10 cellular contexts compared by ENCODE assay signal in genomic region chr19:50728084-50728737, GRCh38. TPM values are rescaled to one million over a fixed set of nuclear protein-coding genes. Genes with fewer than 3 reads are reported as not detected.
DNase-seq lines count a peak whose midpoint lies in the region; ATAC-seq, FAIRE-seq and TF ChIP-seq lines count a peak whose summit lies in the region.
"Had no signal": no experiment of that assay in that cellular context is flagged by ENCODE, and none has a peak within 500 bp of the region (broad histone marks: within the 10 kb centered on the region; RNA-seq: fewer than 3 reads in every experiment).

No MANE protein-coding gene starts in this region.

- TF ChIP-seq CTCF in WERI-Rb-1 (IDR thresholded peaks at IDR 0.05; ENCODE audit: low read depth, low read length) (no peak), left lung (IDR thresholded peaks at IDR 0.05) (no peak)

- H3K4me3 ChIP-seq in H7 (ENCODE audit: insufficient read depth, low read depth, low read length) (peak overlapping the region; percentile 30), WERI-Rb-1 (ENCODE audit: low read depth, low read length) (no peak overlapping the region), left lung (no peak overlapping the region)
- H3K4me3 ChIP-seq: skin epidermis had no signal

- no peaks in the 10 kb centered on the region for H3K36me3 ChIP-seq in H7 (replicated peaks; ENCODE audit: control insufficient read depth, insufficient read depth, low read length)
- no peaks in the 10 kb centered on the region for H3K36me3 ChIP-seq in WERI-Rb-1
- H3K36me3 ChIP-seq in left lung: no peaks in the 10 kb centered on the region

- no peak for FAIRE-seq in GM19239 (lab: Jason Lieb, UNC)

- DNase-seq in H7: peak; percentile 97
- peak; percentile 23 for DNase-seq in WERI-Rb-1
- peak; percentile 96 for DNase-seq in cerebellum (ENCODE audit: low spot score)
- peak; percentile 66 to 88 for DNase-seq in left lung
- DNase-seq in stimulated activated CD8-positive, alpha-beta memory T cell treated with anti-CD3 and anti-CD28 coated beads, Interleukin-15, amount 100 ng/mL, for 24 hours (ENCODE audit: low read depth): peak; percentile 40
- DNase-seq in GM19239 (ENCODE audit: insufficient read length, low spot score): no peak
- no peak for DNase-seq in NCI-H187 (lab: John Stamatoyannopoulos, UW)

- ATAC-seq in left lung (no peak), GM18511 (IDR thresholded peaks at IDR 0.05; ENCODE audit: unreplicated experiment) (no peak)

- H3K9me3 ChIP-seq in WERI-Rb-1 (ENCODE audit: severe bottlenecking) (no peaks in the 10 kb centered on the region), left lung (no peaks in the 10 kb centered on the region)

- intact Hi-C loops in left lung (cut with DNase I): no loop called here

- H3K27ac ChIP-seq in WERI-Rb-1 (no peak overlapping the region), left lung (no peak overlapping the region)
- H3K27ac ChIP-seq: KMS-11, skin epidermis had no signal

- peaks cover 8 to 23% of the 10 kb centered on the region in 2 donors for H3K4me1 ChIP-seq in left lung

- peaks cover 15% of the 10 kb centered on the region for H3K27me3 ChIP-seq in H7 (ENCODE audit: control insufficient read depth, insufficient read depth, low read length)
- no peaks in the 10 kb centered on the region for H3K27me3 ChIP-seq in WERI-Rb-1 (ENCODE audit: insufficient read depth, low read depth, severe bottlenecking)
- peaks cover 6 to 63% of the 10 kb centered on the region in 2 donors for H3K27me3 ChIP-seq in left lung

RNA-seq across cellular contexts. Expression of gene CLEC11A, which starts 5.0 kb away (rescaled TPM):
- total RNA-seq in H7 (2014; rRNA removed; shearing (Covaris generic)): 4.7 and 7.1 TPM in 2 replicates
- 4.4 TPM for total RNA-seq in cerebellum
- 10 to 100 TPM; 13.7 to 49.1 TPM for total RNA-seq in left lung

RNA-seq across cellular contexts. Expression of gene SHANK1, which starts 8.6 kb away (rescaled TPM):
- 0.35 and 0.67 TPM in 2 replicates for total RNA-seq in H7 (2014; rRNA removed; shearing (Covaris generic))
- total RNA-seq in cerebellum (19.3 TPM), left lung (1 to 10 TPM in 1 of 2 donors, under 1 TPM in 1; 0.21 to 1.4 TPM)

RNA-seq across cellular contexts. Expression of gene GPR32, which starts 42.1 kb away (rescaled TPM):
- not detected in 2 replicates for total RNA-seq in H7 (2014; rRNA removed; shearing (Covaris generic))
- total RNA-seq in cerebellum: not detected
- not detected for total RNA-seq in left lung

Comparison
In these comparisons a context has a peak if more than half of its experiments do, and no peak if none do; other contexts are left out.
1. DNase-seq: peak in H7 (single experiment), WERI-Rb-1 (single experiment), cerebellum (single experiment), left lung (2 of 2) and stimulated activated CD8-positive, alpha-beta memory T cell treated with anti-CD3 and anti-CD28 coated beads, Interleukin-15, amount 100 ng/mL, for 24 hours (single experiment); none in GM19239 (single experiment) and NCI-H187 (0 of 2).